In genomic region chr12:5616854-5617253, GRCh38 we compare ENCODE assay signal across 38 cellular contexts.
"Had no signal": no experiment of that assay in that cellular context is flagged by ENCODE, and none has a peak within 500 bp of the region (broad histone marks: within the 10 kb centered on the region; RNA-seq: fewer than 3 reads in every experiment).

No MANE protein-coding gene starts in this region.

- H3K27ac Mint-ChIP-seq: activated naive CD4-positive, alpha-beta T cell treated with anti-CD3 and anti-CD28 coated beads for 36 hours; activated naive CD4-positive, alpha-beta T cell treated with anti-CD3 and anti-CD28 coated beads, Interleukin-2, amount 10 ng/mL, durations not matched to agents 7 days and 5 days; activated naive CD4-positive, alpha-beta T cell treated with anti-CD3 and anti-CD28 coated beads, Interleukin-2, amount 50 U/mL, for 24 hours; activated naive CD4-positive, alpha-beta T cell treated with anti-CD3 and anti-CD28 coated beads, Interleukin-2, amount 50 U/mL, for 72 hours; activated naive CD8-positive, alpha-beta T cell; activated naive CD8-positive, alpha-beta T cell treated with anti-CD3 and anti-CD28 coated beads for 36 hours; activated naive CD8-positive, alpha-beta T cell treated with anti-CD3 and anti-CD28 coated beads, Interleukin-2, amount 10 ng/mL, durations not matched to agents 7 days and 5 days; activated naive CD8-positive, alpha-beta T cell treated with anti-CD3 and anti-CD28 coated beads, Interleukin-2, amount 50 U/mL, for 24 hours; activated T-cell treated with anti-CD3 and anti-CD28 coated beads, Interleukin-2, amount 50 U/mL, for 24 hours; activated T-cell treated with anti-CD3 and anti-CD28 coated beads, Interleukin-2, amount 50 U/mL, for 72 hours; activated T-helper 1 cell treated with anti-CD3 and anti-CD28 coated beads, Interleukin-12 subunit alpha, Interleukin-12 subunit beta, Interleukin-2, Interleukin-4 antibody, amounts not matched to agents 30 ng/mL and 10 ng/mL and 1 ng/mL, durations not matched to agents 14 hours and 24 hours and 36 hours; activated T-helper 17 cell treated with anti-CD3 and anti-CD28 coated beads, Interleukin-2, amount 50 U/mL, for 72 hours; activated T-helper 2 cell treated with anti-CD3 and anti-CD28 coated beads, Interferon-gamma antibody, Interleukin-2, Interleukin-4, amounts not matched to agents 10 μg/mL and 5 μg/mL and 100 μg/mL, durations not matched to agents 14 hours and 24 hours and 36 hours; brain had no signal

- ATAC-seq: activated naive CD4-positive, alpha-beta T cell treated with anti-CD3 and anti-CD28 coated beads, Interleukin-2, amount 50 U/mL, for 72 hours; activated naive CD8-positive, alpha-beta T cell treated with anti-CD3 and anti-CD28 coated beads, Interleukin-2, amount 50 U/mL, for 24 hours; activated T-cell treated with anti-CD3 and anti-CD28 coated beads, Interleukin-2, amount 50 U/mL, for 4 hours; activated T-cell treated with anti-CD3 and anti-CD28 coated beads, Interleukin-2, amount 50 U/mL, for 72 hours; activated T-helper 17 cell treated with anti-CD3 and anti-CD28 coated beads, Interleukin-2, amount 50 U/mL, for 72 hours; body of pancreas had no signal

- H3K4me1 Mint-ChIP-seq: activated naive CD4-positive, alpha-beta T cell treated with anti-CD3 and anti-CD28 coated beads, Interleukin-2, amount 10 ng/mL, durations not matched to agents 7 days and 5 days; activated naive CD4-positive, alpha-beta T cell treated with anti-CD3 and anti-CD28 coated beads, Interleukin-2, amount 50 U/mL, for 24 hours; activated naive CD8-positive, alpha-beta T cell treated with anti-CD3 and anti-CD28 coated beads for 36 hours; activated naive CD8-positive, alpha-beta T cell treated with anti-CD3 and anti-CD28 coated beads, Interleukin-2, amount 10 ng/mL, durations not matched to agents 7 days and 5 days; activated naive CD8-positive, alpha-beta T cell treated with anti-CD3 and anti-CD28 coated beads, Interleukin-2, amount 50 U/mL, for 24 hours; activated T-helper 17 cell treated with anti-CD3 and anti-CD28 coated beads, Interleukin-2, amount 50 U/mL, for 72 hours; central memory CD8-positive, alpha-beta T cell had no signal

- H3K4me3 ChIP-seq: adrenal gland, ascending aorta, body of pancreas, breast epithelium, cardiac muscle cell had no signal

- H3K4me3 Mint-ChIP-seq: activated naive CD4-positive, alpha-beta T cell treated with anti-CD3 and anti-CD28 coated beads for 36 hours; activated naive CD4-positive, alpha-beta T cell treated with anti-CD3 and anti-CD28 coated beads, Interleukin-2, amount 10 ng/mL, durations not matched to agents 7 days and 5 days; activated naive CD4-positive, alpha-beta T cell treated with anti-CD3 and anti-CD28 coated beads, Interleukin-2, amount 50 U/mL, for 24 hours; activated naive CD8-positive, alpha-beta T cell; activated naive CD8-positive, alpha-beta T cell treated with anti-CD3 and anti-CD28 coated beads for 36 hours; activated naive CD8-positive, alpha-beta T cell treated with anti-CD3 and anti-CD28 coated beads, Interleukin-2, amount 10 ng/mL, durations not matched to agents 7 days and 5 days; activated naive CD8-positive, alpha-beta T cell treated with anti-CD3 and anti-CD28 coated beads, Interleukin-2, amount 50 U/mL, for 24 hours; activated T-cell treated with anti-CD3 and anti-CD28 coated beads, Interleukin-2, amount 50 U/mL, for 24 hours; activated T-cell treated with anti-CD3 and anti-CD28 coated beads, Interleukin-2, amount 50 U/mL, for 4 hours; activated T-cell treated with anti-CD3 and anti-CD28 coated beads, Interleukin-2, amount 50 U/mL, for 72 hours; activated T-helper 1 cell treated with anti-CD3 and anti-CD28 coated beads, Interleukin-12 subunit alpha, Interleukin-12 subunit beta, Interleukin-2, Interleukin-4 antibody, amounts not matched to agents 30 ng/mL and 10 ng/mL and 1 ng/mL, durations not matched to agents 14 hours and 24 hours and 36 hours; activated T-helper 17 cell treated with anti-CD3 and anti-CD28 coated beads, Interleukin-2, amount 50 U/mL, for 72 hours; brain; central memory CD8-positive, alpha-beta T cell had no signal

- H3K27me3 Mint-ChIP-seq: activated naive CD8-positive, alpha-beta T cell treated with anti-CD3 and anti-CD28 coated beads, Interleukin-2, amount 50 U/mL, for 24 hours; brain had no signal

- H3K36me3 ChIP-seq: adrenal gland, ascending aorta, brain microvascular endothelial cell, breast epithelium, cardiac muscle cell had no signal

- H3K27me3 ChIP-seq: adrenal gland, ascending aorta, body of pancreas, brain microvascular endothelial cell, breast epithelium, cardiac muscle cell had no signal

- H3K36me3 Mint-ChIP-seq: activated naive CD4-positive, alpha-beta T cell treated with anti-CD3 and anti-CD28 coated beads, Interleukin-2, amount 10 ng/mL, durations not matched to agents 7 days and 5 days; activated naive CD4-positive, alpha-beta T cell treated with anti-CD3 and anti-CD28 coated beads, Interleukin-2, amount 50 U/mL, for 24 hours; activated naive CD4-positive, alpha-beta T cell treated with anti-CD3 and anti-CD28 coated beads, Interleukin-2, amount 50 U/mL, for 72 hours; activated naive CD8-positive, alpha-beta T cell; activated naive CD8-positive, alpha-beta T cell treated with anti-CD3 and anti-CD28 coated beads for 36 hours; activated naive CD8-positive, alpha-beta T cell treated with anti-CD3 and anti-CD28 coated beads, Interleukin-2, amount 10 ng/mL, durations not matched to agents 7 days and 5 days; brain had no signal

- DNase-seq: activated effector memory CD4-positive, alpha-beta T cell treated with anti-CD3 and anti-CD28 coated beads, Interleukin-2, amount 50 U/mL, for 16 hours; activated effector memory CD4-positive, alpha-beta T cell treated with Interleukin-2 at 50 U/mL for 16 hours; activated gamma-delta T cell; activated gamma-delta T cell treated with Interleukin-2 at 50 U/mL for 16 hours; activated naive CD4-positive, alpha-beta T cell; activated naive CD4-positive, alpha-beta T cell treated with anti-CD3 and anti-CD28 coated beads for 36 hours; activated naive CD4-positive, alpha-beta T cell treated with anti-CD3 and anti-CD28 coated beads, Interleukin-2, amount 10 ng/mL, durations not matched to agents 7 days and 5 days; activated naive CD4-positive, alpha-beta T cell treated with anti-CD3 and anti-CD28 coated beads, Interleukin-2, amount 50 U/mL, for 16 hours; activated naive CD4-positive, alpha-beta T cell treated with Interleukin-2 at 50 U/mL for 16 hours; activated naive CD8-positive, alpha-beta T cell treated with anti-CD3 and anti-CD28 coated beads for 36 hours; activated naive CD8-positive, alpha-beta T cell treated with anti-CD3 and anti-CD28 coated beads, Interleukin-2, amount 10 ng/mL, durations not matched to agents 7 days and 5 days; activated naive CD8-positive, alpha-beta T cell treated with anti-CD3 and anti-CD28 coated beads, Interleukin-2, amount 50 U/mL, for 24 hours; activated T-cell treated with anti-CD3 and anti-CD28 coated beads, Interleukin-2, amount 50 U/mL, for 1 hour; activated T-cell treated with anti-CD3 and anti-CD28 coated beads, Interleukin-2, amount 50 U/mL, for 24 hours; activated T-cell treated with anti-CD3 and anti-CD28 coated beads, Interleukin-2, amount 50 U/mL, for 4 hours; activated T-cell treated with anti-CD3 and anti-CD28 coated beads, Interleukin-2, amount 50 U/mL, for 48 hours; activated T-cell treated with anti-CD3 and anti-CD28 coated beads, Interleukin-2, amount 50 U/mL, for 72 hours; adrenal gland; amniotic stem cell; amygdala; anterior cingulate cortex; aorta; body of pancreas; brain microvascular endothelial cell; caudate nucleus; central memory CD4-positive, alpha-beta T cell; cerebellar nuclear complex had no signal

- H3K9me3 ChIP-seq: adrenal gland, ascending aorta, body of pancreas, breast epithelium had no signal

- H3K9me3 Mint-ChIP-seq: activated naive CD4-positive, alpha-beta T cell treated with anti-CD3 and anti-CD28 coated beads for 36 hours; activated naive CD4-positive, alpha-beta T cell treated with anti-CD3 and anti-CD28 coated beads, Interleukin-2, amount 50 U/mL, for 24 hours; activated naive CD4-positive, alpha-beta T cell treated with anti-CD3 and anti-CD28 coated beads, Interleukin-2, amount 50 U/mL, for 72 hours; activated naive CD8-positive, alpha-beta T cell treated with anti-CD3 and anti-CD28 coated beads for 36 hours; activated naive CD8-positive, alpha-beta T cell treated with anti-CD3 and anti-CD28 coated beads, Interleukin-2, amount 10 ng/mL, durations not matched to agents 7 days and 5 days; activated naive CD8-positive, alpha-beta T cell treated with anti-CD3 and anti-CD28 coated beads, Interleukin-2, amount 50 U/mL, for 24 hours; activated T-cell treated with anti-CD3 and anti-CD28 coated beads, Interleukin-2, amount 50 U/mL, for 24 hours; activated T-cell treated with anti-CD3 and anti-CD28 coated beads, Interleukin-2, amount 50 U/mL, for 4 hours; activated T-cell treated with anti-CD3 and anti-CD28 coated beads, Interleukin-2, amount 50 U/mL, for 72 hours; activated T-helper 1 cell treated with anti-CD3 and anti-CD28 coated beads, Interleukin-12 subunit alpha, Interleukin-12 subunit beta, Interleukin-2, Interleukin-4 antibody, amounts not matched to agents 30 ng/mL and 10 ng/mL and 1 ng/mL, durations not matched to agents 14 hours and 24 hours and 36 hours; activated T-helper 17 cell treated with anti-CD3 and anti-CD28 coated beads, Interleukin-2, amount 50 U/mL, for 72 hours; activated T-helper 2 cell treated with anti-CD3 and anti-CD28 coated beads, Interferon-gamma antibody, Interleukin-2, Interleukin-4, amounts not matched to agents 10 μg/mL and 5 μg/mL and 100 μg/mL, durations not matched to agents 14 hours and 24 hours and 36 hours; central memory CD8-positive, alpha-beta T cell had no signal

- H3K27ac ChIP-seq: adrenal gland, ascending aorta, body of pancreas, brain microvascular endothelial cell, breast epithelium, cardiac muscle cell had no signal

- H3K4me1 ChIP-seq: adrenal gland, body of pancreas, breast epithelium had no signal
